ENCODE assay signal across 2 cellular contexts in the genomic region with DNA sequence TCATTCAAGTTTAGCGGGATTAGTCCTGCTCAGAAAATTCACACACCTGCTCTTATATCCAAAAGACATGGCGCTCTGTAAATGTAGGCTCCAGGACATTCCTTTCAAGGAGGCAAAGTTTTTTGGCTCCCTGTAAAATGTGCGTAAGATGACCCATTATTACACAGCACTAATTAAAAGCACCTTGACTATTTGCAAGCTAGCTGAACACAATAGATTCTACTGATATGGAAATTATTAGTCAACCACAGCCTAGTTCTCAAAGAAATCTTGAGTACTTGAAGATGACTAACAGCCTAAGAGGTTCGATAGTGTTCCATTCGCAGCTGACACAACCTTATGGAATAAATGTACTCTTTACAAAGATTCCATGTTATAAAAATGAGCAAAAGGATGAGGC.
TF ChIP-seq lines count a peak whose summit lies in the region.

No MANE protein-coding gene starts in this region.

TF ChIP-seq in IMR-90, 13 proteins besides CTCF, POLR2A, EP300 and RAD21:
- TF ChIP-seq RFX5 (IDR thresholded peaks at IDR 0.05; ENCODE audit: low read depth, low read length) (no peak), SMC3 (IDR thresholded peaks at IDR 0.05; ENCODE audit: low read depth, low read length) (no peak), NFE2L2 (IDR thresholded peaks at IDR 0.05; ENCODE audit: low read depth, low read length) (no peak), CEBPB (IDR thresholded peaks at IDR 0.05; ENCODE audit: low read depth, low read length) (no peak), FOS (IDR thresholded peaks at IDR 0.05; ENCODE audit: low read depth, low read length) (no peak), MXI1 (IDR thresholded peaks at IDR 0.05; ENCODE audit: borderline replicate concordance, low read depth, low read length) (no peak), MAFK (IDR thresholded peaks at IDR 0.05; ENCODE audit: low read depth, low read length) (no peak)

TF ChIP-seq in GM23338, 12 proteins besides CTCF, POLR2A, EP300 and RAD21:
- TF ChIP-seq, protein P1, sequence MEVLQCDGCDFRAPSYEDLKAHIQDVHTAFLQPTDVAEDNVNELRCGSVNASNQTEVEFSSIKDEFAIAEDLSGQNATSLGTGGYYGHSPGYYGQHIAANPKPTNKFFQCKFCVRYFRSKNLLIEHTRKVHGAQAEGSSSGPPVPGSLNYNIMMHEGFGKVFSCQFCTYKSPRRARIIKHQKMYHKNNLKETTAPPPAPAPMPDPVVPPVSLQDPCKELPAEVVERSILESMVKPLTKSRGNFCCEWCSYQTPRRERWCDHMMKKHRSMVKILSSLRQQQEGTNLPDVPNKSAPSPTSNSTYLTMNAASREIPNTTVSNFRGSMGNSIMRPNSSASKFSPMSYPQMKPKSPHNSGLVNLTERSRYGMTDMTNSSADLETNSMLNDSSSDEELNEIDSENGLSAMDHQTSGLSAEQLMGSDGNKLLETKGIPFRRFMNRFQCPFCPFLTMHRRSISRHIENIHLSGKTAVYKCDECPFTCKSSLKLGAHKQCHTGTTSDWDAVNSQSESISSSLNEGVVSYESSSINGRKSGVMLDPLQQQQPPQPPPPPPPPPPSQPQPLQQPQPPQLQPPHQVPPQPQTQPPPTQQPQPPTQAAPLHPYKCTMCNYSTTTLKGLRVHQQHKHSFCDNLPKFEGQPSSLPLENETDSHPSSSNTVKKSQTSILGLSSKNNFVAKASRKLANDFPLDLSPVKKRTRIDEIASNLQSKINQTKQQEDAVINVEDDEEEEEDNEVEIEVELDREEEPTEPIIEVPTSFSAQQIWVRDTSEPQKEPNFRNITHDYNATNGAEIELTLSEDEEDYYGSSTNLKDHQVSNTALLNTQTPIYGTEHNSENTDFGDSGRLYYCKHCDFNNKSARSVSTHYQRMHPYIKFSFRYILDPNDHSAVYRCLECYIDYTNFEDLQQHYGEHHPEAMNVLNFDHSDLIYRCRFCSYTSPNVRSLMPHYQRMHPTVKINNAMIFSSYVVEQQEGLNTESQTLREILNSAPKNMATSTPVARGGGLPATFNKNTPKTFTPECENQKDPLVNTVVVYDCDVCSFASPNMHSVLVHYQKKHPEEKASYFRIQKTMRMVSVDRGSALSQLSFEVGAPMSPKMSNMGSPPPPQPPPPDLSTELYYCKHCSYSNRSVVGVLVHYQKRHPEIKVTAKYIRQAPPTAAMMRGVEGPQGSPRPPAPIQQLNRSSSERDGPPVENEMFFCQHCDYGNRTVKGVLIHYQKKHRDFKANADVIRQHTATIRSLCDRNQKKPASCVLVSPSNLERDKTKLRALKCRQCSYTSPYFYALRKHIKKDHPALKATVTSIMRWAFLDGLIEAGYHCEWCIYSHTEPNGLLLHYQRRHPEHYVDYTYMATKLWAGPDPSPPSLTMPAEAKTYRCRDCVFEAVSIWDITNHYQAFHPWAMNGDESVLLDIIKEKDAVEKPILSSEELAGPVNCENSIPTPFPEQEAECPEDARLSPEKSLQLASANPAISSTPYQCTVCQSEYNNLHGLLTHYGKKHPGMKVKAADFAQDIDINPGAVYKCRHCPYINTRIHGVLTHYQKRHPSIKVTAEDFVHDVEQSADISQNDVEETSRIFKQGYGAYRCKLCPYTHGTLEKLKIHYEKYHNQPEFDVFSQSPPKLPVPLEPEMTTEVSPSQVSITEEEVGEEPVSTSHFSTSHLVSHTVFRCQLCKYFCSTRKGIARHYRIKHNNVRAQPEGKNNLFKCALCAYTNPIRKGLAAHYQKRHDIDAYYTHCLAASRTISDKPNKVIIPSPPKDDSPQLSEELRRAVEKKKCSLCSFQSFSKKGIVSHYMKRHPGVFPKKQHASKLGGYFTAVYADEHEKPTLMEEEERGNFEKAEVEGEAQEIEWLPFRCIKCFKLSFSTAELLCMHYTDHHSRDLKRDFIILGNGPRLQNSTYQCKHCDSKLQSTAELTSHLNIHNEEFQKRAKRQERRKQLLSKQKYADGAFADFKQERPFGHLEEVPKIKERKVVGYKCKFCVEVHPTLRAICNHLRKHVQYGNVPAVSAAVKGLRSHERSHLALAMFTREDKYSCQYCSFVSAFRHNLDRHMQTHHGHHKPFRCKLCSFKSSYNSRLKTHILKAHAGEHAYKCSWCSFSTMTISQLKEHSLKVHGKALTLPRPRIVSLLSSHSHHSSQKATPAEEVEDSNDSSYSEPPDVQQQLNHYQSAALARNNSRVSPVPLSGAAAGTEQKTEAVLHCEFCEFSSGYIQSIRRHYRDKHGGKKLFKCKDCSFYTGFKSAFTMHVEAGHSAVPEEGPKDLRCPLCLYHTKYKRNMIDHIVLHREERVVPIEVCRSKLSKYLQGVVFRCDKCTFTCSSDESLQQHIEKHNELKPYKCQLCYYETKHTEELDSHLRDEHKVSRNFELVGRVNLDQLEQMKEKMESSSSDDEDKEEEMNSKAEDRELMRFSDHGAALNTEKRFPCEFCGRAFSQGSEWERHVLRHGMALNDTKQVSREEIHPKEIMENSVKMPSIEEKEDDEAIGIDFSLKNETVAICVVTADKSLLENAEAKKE (CRISPR knock-in tag; IDR thresholded peaks at IDR 0.05): no peak
- no peak for TF ChIP-seq ZNF331 (CRISPR knock-in tag; IDR thresholded peaks at IDR 0.05; ENCODE audit: low read depth)
- no peak for TF ChIP-seq POLR2AphosphoS5 (IDR thresholded peaks at IDR 0.05; ENCODE audit: low read depth)
- TF ChIP-seq CREB1 (CRISPR knock-in tag; IDR thresholded peaks at IDR 0.05; ENCODE audit: low read depth): no peak
- TF ChIP-seq NANOG (IDR thresholded peaks at IDR 0.05; ENCODE audit: borderline replicate concordance): no peak
- TF ChIP-seq, protein P2, sequence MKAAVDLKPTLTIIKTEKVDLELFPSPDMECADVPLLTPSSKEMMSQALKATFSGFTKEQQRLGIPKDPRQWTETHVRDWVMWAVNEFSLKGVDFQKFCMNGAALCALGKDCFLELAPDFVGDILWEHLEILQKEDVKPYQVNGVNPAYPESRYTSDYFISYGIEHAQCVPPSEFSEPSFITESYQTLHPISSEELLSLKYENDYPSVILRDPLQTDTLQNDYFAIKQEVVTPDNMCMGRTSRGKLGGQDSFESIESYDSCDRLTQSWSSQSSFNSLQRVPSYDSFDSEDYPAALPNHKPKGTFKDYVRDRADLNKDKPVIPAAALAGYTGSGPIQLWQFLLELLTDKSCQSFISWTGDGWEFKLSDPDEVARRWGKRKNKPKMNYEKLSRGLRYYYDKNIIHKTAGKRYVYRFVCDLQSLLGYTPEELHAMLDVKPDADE (IDR thresholded peaks at IDR 0.05): no peak
- no peak for TF ChIP-seq ZNF114 (CRISPR knock-in tag; IDR thresholded peaks at IDR 0.05)
- no peak for TF ChIP-seq EZH2phosphoT487 (IDR thresholded peaks at IDR 0.05; ENCODE audit: unreplicated experiment)
TF ChIP-seq in GM23338: peak in this region for 0.
